In the genomic region with DNA sequence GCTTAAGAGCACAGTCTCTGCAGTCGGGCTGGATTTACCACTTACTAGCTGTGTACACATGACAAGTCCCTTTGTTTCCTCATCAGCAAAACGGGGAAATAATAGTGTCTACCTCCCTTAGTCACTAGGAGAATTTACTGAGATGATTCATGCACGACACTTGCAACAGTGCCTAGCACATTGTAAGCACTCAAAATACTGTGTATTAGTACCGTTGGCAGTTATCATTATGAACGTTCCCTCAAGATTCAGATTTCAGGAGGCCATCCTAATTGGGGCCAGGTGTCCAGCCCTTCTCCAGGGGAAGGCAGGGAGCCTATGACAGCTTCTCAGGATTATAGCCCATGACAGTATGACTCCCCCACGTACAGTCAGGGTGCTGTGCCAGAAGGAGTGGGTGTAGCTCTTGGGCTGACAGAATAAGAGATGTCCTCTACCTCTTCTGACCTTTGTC, we compare ENCODE assay signal across 13 cellular contexts.
DNase-seq lines count a peak whose midpoint lies in the region; ATAC-seq and TF ChIP-seq lines count a peak whose summit lies in the region.
"Had no signal": no experiment of that assay in that cellular context is flagged by ENCODE, and none has a peak within 500 bp of the region (broad histone marks: within the 10 kb centered on the region; RNA-seq: fewer than 3 reads in every experiment).

No MANE protein-coding gene starts in this region.

- H3K36me3 Mint-ChIP-seq in activated naive CD8-positive, alpha-beta T cell treated with anti-CD3 and anti-CD28 coated beads, Interleukin-2, amount 50 U/mL, for 24 hours (ENCODE audit: low read depth): peaks cover 58% of the 10 kb centered on the region
- H3K36me3 Mint-ChIP-seq in activated naive CD8-positive, alpha-beta T cell treated with anti-CD3 and anti-CD28 coated beads for 36 hours: peaks cover 59% of the 10 kb centered on the region
- peaks cover 56 to 67% of the 10 kb centered on the region in 2 donors for H3K36me3 Mint-ChIP-seq in stimulated activated naive B cell treated with anti-CD40 and anti-IgM and Interleukin-4, amounts not matched to agents 10 μg/mL and 1 μg/mL and 100 μg/mL, for 72 hours

- DNase-seq in activated naive CD8-positive, alpha-beta T cell treated with anti-CD3 and anti-CD28 coated beads, Interleukin-2, amount 50 U/mL, for 24 hours: no peak
- DNase-seq in activated naive CD8-positive, alpha-beta T cell treated with anti-CD3 and anti-CD28 coated beads for 36 hours: no peak
- DNase-seq in MV-4-11 (lab: John Stamatoyannopoulos, UW): peak; percentile 81
- peak; percentile 45 to 89 for DNase-seq in cardiac fibroblast (ENCODE audit: low read depth in 2 of 2)
- no peak for DNase-seq in stimulated activated naive B cell treated with anti-CD40 and anti-IgM and Interleukin-4, amounts not matched to agents 10 μg/mL and 1 μg/mL and 100 μg/mL, for 72 hours
- no peak for DNase-seq in GM13977 (ENCODE audit: low spot score)
- DNase-seq: CD8-positive, alpha-beta T cell; NCI-H226 had no signal

- peak; percentile 38 for ATAC-seq in activated naive CD8-positive, alpha-beta T cell treated with anti-CD3 and anti-CD28 coated beads, Interleukin-2, amount 50 U/mL, for 24 hours
- peak; percentile 31 to 32 for ATAC-seq in stimulated activated naive B cell treated with anti-CD40 and anti-IgM and Interleukin-4, amounts not matched to agents 10 μg/mL and 1 μg/mL and 100 μg/mL, for 72 hours (replicated peaks)
- ATAC-seq in GM19397 (IDR thresholded peaks at IDR 0.05; ENCODE audit: unreplicated experiment) (no peak), HG02938 (IDR thresholded peaks at IDR 0.05; ENCODE audit: unreplicated experiment) (no peak)
- ATAC-seq: CD8-positive, alpha-beta T cell; HCT116 had no signal

- peak overlapping the region; percentile 23 for H3K27ac Mint-ChIP-seq in activated naive CD8-positive, alpha-beta T cell treated with anti-CD3 and anti-CD28 coated beads, Interleukin-2, amount 50 U/mL, for 24 hours
- no peak overlapping the region for H3K27ac Mint-ChIP-seq in activated naive CD8-positive, alpha-beta T cell treated with anti-CD3 and anti-CD28 coated beads for 36 hours
- H3K27ac Mint-ChIP-seq in stimulated activated naive B cell treated with anti-CD40 and anti-IgM and Interleukin-4, amounts not matched to agents 10 μg/mL and 1 μg/mL and 100 μg/mL, for 72 hours: peak overlapping the region; percentile 90
- H3K27ac Mint-ChIP-seq: activated naive CD8-positive, alpha-beta T cell; CD8-positive, alpha-beta T cell had no signal

- H3K4me3 ChIP-seq in cardiac fibroblast (replicated peaks in 1 of 2; ENCODE audit: low read depth in 2 of 2, low read length in 2 of 2): no peak overlapping the region
- H3K4me3 ChIP-seq: lung had no signal

- H3K27me3 Mint-ChIP-seq in activated naive CD8-positive, alpha-beta T cell treated with anti-CD3 and anti-CD28 coated beads, Interleukin-2, amount 50 U/mL, for 24 hours: no peaks in the 10 kb centered on the region
- H3K27me3 Mint-ChIP-seq in activated naive CD8-positive, alpha-beta T cell treated with anti-CD3 and anti-CD28 coated beads for 36 hours: no peaks in the 10 kb centered on the region
- H3K27me3 Mint-ChIP-seq in stimulated activated naive B cell treated with anti-CD40 and anti-IgM and Interleukin-4, amounts not matched to agents 10 μg/mL and 1 μg/mL and 100 μg/mL, for 72 hours: no peaks in the 10 kb centered on the region
- H3K27me3 Mint-ChIP-seq: activated naive CD8-positive, alpha-beta T cell had no signal

- in situ Hi-C loops in GM13977 (cut with MboI; ENCODE audit: low pct_unique_long_range_greater_than_20kb, low sequenced_read_pairs, unreplicated experiment): no loop called here

- peaks cover 63% of the 10 kb centered on the region for H3K4me1 Mint-ChIP-seq in activated naive CD8-positive, alpha-beta T cell treated with anti-CD3 and anti-CD28 coated beads, Interleukin-2, amount 50 U/mL, for 24 hours
- H3K4me1 Mint-ChIP-seq in activated naive CD8-positive, alpha-beta T cell treated with anti-CD3 and anti-CD28 coated beads for 36 hours: peaks cover 43% of the 10 kb centered on the region
- peaks cover 44 to 57% of the 10 kb centered on the region in 2 donors for H3K4me1 Mint-ChIP-seq in stimulated activated naive B cell treated with anti-CD40 and anti-IgM and Interleukin-4, amounts not matched to agents 10 μg/mL and 1 μg/mL and 100 μg/mL, for 72 hours

- no peaks in the 10 kb centered on the region for H3K9me3 Mint-ChIP-seq in activated naive CD8-positive, alpha-beta T cell treated with anti-CD3 and anti-CD28 coated beads, Interleukin-2, amount 50 U/mL, for 24 hours
- no peaks in the 10 kb centered on the region for H3K9me3 Mint-ChIP-seq in activated naive CD8-positive, alpha-beta T cell treated with anti-CD3 and anti-CD28 coated beads for 36 hours
- peaks cover 0 to 2% of the 10 kb centered on the region in 2 donors for H3K9me3 Mint-ChIP-seq in stimulated activated naive B cell treated with anti-CD40 and anti-IgM and Interleukin-4, amounts not matched to agents 10 μg/mL and 1 μg/mL and 100 μg/mL, for 72 hours
- H3K9me3 Mint-ChIP-seq: CD8-positive, alpha-beta T cell had no signal

- TF ChIP-seq CTCF in cardiac fibroblast (IDR thresholded peaks at IDR 0.05; ENCODE audit: low read depth, low read length): no peak
- no peak for TF ChIP-seq CTCF in GM13977 (IDR thresholded peaks at IDR 0.05; ENCODE audit: extremely low read depth, insufficient read depth, missing control alignments)

- no peak overlapping the region for H3K4me3 Mint-ChIP-seq in activated naive CD8-positive, alpha-beta T cell treated with anti-CD3 and anti-CD28 coated beads, Interleukin-2, amount 50 U/mL, for 24 hours
- no peak overlapping the region for H3K4me3 Mint-ChIP-seq in activated naive CD8-positive, alpha-beta T cell treated with anti-CD3 and anti-CD28 coated beads for 36 hours
- H3K4me3 Mint-ChIP-seq in stimulated activated naive B cell treated with anti-CD40 and anti-IgM and Interleukin-4, amounts not matched to agents 10 μg/mL and 1 μg/mL and 100 μg/mL, for 72 hours: no peak overlapping the region
- H3K4me3 Mint-ChIP-seq: activated naive CD8-positive, alpha-beta T cell; CD8-positive, alpha-beta T cell had no signal

Comparison
In these comparisons a context has a peak if more than half of its experiments do, and no peak if none do; other contexts are left out.
1. ATAC-seq: peak in activated naive CD8-positive, alpha-beta T cell treated with anti-CD3 and anti-CD28 coated beads, Interleukin-2, amount 50 U/mL, for 24 hours (single experiment) and stimulated activated naive B cell treated with anti-CD40 and anti-IgM and Interleukin-4, amounts not matched to agents 10 μg/mL and 1 μg/mL and 100 μg/mL, for 72 hours (2 of 2); none in GM19397 (single experiment) and HG02938 (single experiment).
2. DNase-seq: peak in MV-4-11 (single experiment) and cardiac fibroblast (2 of 2); none in activated naive CD8-positive, alpha-beta T cell treated with anti-CD3 and anti-CD28 coated beads, Interleukin-2, amount 50 U/mL, for 24 hours (single experiment), activated naive CD8-positive, alpha-beta T cell treated with anti-CD3 and anti-CD28 coated beads for 36 hours (single experiment), stimulated activated naive B cell treated with anti-CD40 and anti-IgM and Interleukin-4, amounts not matched to agents 10 μg/mL and 1 μg/mL and 100 μg/mL, for 72 hours (single experiment) and GM13977 (single experiment).